ENCODE assay signal across 9 cellular contexts in genomic region chr12:113092478-113093408, GRCh38. TPM values are rescaled to one million over a fixed set of nuclear protein-coding genes. Genes with fewer than 3 reads are reported as not detected.
DNase-seq lines count a peak whose midpoint lies in the region; ATAC-seq and TF ChIP-seq lines count a peak whose summit lies in the region.
"Had no signal": no experiment of that assay in that cellular context is flagged by ENCODE, and none has a peak within 500 bp of the region (broad histone marks: within the 10 kb centered on the region; RNA-seq: fewer than 3 reads in every experiment).

No MANE protein-coding gene starts in this region.

- H3K27ac ChIP-seq in DOHH2 (ENCODE audit: low read depth, low read length): peak overlapping the region; percentile 97
- no peak overlapping the region for H3K27ac ChIP-seq in HUES64 (ENCODE audit: low read depth, low read length)

- no peaks in the 10 kb centered on the region for H3K27me3 ChIP-seq in DOHH2 (ENCODE audit: control insufficient read depth, low read length)
- H3K27me3 ChIP-seq in HUES64 (ENCODE audit: insufficient read depth, low read length): no peaks in the 10 kb centered on the region

- H3K4me1 ChIP-seq in DOHH2 (ENCODE audit: control insufficient read depth, low read length): peaks cover 96% of the 10 kb centered on the region
- H3K4me1 ChIP-seq in HUES64 (ENCODE audit: insufficient read depth, low read length): 0 out of 2 replicates have a peak, but pooled peaks cover under 1% of the 10 kb centered on the region

- DNase-seq in dermis blood vessel endothelial cell (peak; percentile 20), mucosa of gallbladder (ENCODE audit: low spot score) (peak; percentile 23), cerebellum (ENCODE audit: low spot score) (no peak), retina (no peak), SHP77 treated with DMSO at 0.1 percent for 48 hours (lab: John Stamatoyannopoulos, UW) (no peak)
- DNase-seq: NCI-H2107 had no signal

- TF ChIP-seq CTCF in DOHH2 (IDR thresholded peaks at IDR 0.05; ENCODE audit: low read depth, low read length, poor library complexity, severe bottlenecking): peak; percentile 74

- H3K36me3 ChIP-seq in DOHH2 (ENCODE audit: control insufficient read depth, low read length) (peaks cover 98% of the 10 kb centered on the region), HUES64 (ENCODE audit: insufficient read depth, low read length) (no peaks in the 10 kb centered on the region)

- H3K9me2 ChIP-seq in DOHH2 (replicated peaks; ENCODE audit: control insufficient read depth, low read length): no peaks in the 10 kb centered on the region

- H3K4me2 ChIP-seq in DOHH2 (ENCODE audit: low read length): peak overlapping the region; percentile 98

- no peak overlapping the region for H3K9ac ChIP-seq in HUES64 (ENCODE audit: low read depth, low read length)

- no peak for ATAC-seq in HG02938 (IDR thresholded peaks at IDR 0.05; ENCODE audit: unreplicated experiment)

- no peaks in the 10 kb centered on the region for H3K9me3 ChIP-seq in DOHH2 (ENCODE audit: control insufficient read depth, insufficient read depth, low read length)
- H3K9me3 ChIP-seq in HUES64 (ENCODE audit: insufficient read depth, low read depth, low read length): no peaks in the 10 kb centered on the region

- peaks cover 57% of the 10 kb centered on the region for H3K79me2 ChIP-seq in DOHH2 (ENCODE audit: control insufficient read depth, low read length)

- H4K20me1 ChIP-seq in DOHH2 (ENCODE audit: control insufficient read depth, insufficient read depth, low read depth, low read length): no peaks in the 10 kb centered on the region

- WGBS in HUES64: 10% methylated on average over 31 of the region's 31 CpGs

- H3K4me3 ChIP-seq in DOHH2 (ENCODE audit: low read length) (no peak overlapping the region), HUES64 (ENCODE audit: low read length) (peak overlapping the region; percentile 50)

- H3F3A ChIP-seq in DOHH2 (ENCODE audit: control insufficient read depth, insufficient read depth): peaks cover 75% of the 10 kb centered on the region

RNA-seq across cellular contexts. Expression of gene DTX1, which starts 36.2 kb away (rescaled TPM):
- polyA plus RNA-seq in HUES64 (2013, experiment 1 of 2): 4.2 TPM
- 7.2 TPM for polyA plus RNA-seq in HUES64 (2013, experiment 2 of 2)
- total RNA-seq in dermis blood vessel endothelial cell: 1.7 and 1.9 TPM in 2 replicates
- 4.1 TPM for total RNA-seq in mucosa of gallbladder
- total RNA-seq in cerebellum: 18.4 TPM

RNA-seq across cellular contexts. Expression of gene RASAL1, which starts 42.8 kb away (rescaled TPM):
- 1.1 TPM for polyA plus RNA-seq in HUES64 (2013, experiment 1 of 2)
- polyA plus RNA-seq in HUES64 (2013, experiment 2 of 2): 1.7 TPM
- under 0.01 and 0.05 TPM in 2 replicates for total RNA-seq in dermis blood vessel endothelial cell
- total RNA-seq in mucosa of gallbladder: 0.92 TPM
- total RNA-seq in cerebellum: 0.27 TPM

RNA-seq across cellular contexts. Expression of gene CFAP73, which starts 56.8 kb away (rescaled TPM):
- polyA plus RNA-seq in HUES64 (2013, experiment 1 of 2): not detected
- polyA plus RNA-seq in HUES64 (2013, experiment 2 of 2): not detected
- total RNA-seq in dermis blood vessel endothelial cell (not detected in 2 replicates), mucosa of gallbladder (not detected), cerebellum (0.54 TPM)

Comparison
In these comparisons a context has a peak if more than half of its experiments do, and no peak if none do; other contexts are left out.
1. DNase-seq: peak in dermis blood vessel endothelial cell (single experiment) and mucosa of gallbladder (single experiment); none in cerebellum (single experiment), retina (single experiment) and SHP77 treated with DMSO at 0.1 percent for 48 hours (single experiment).